ENCODE assay signal across 1 cellular context in genomic region chr10:127444155-127444554, GRCh38.
TF ChIP-seq lines count a peak whose summit lies in the region.

No MANE protein-coding gene starts in this region.

TF ChIP-seq in GM23338, 12 proteins besides CTCF, POLR2A, EP300 and RAD21 (continued from another document):
- TF ChIP-seq ZNF462 (CRISPR knock-in tag; IDR thresholded peaks at IDR 0.05): no peak
- no peak for TF ChIP-seq EZH2phosphoT487 (IDR thresholded peaks at IDR 0.05; ENCODE audit: unreplicated experiment)
- no peak for TF ChIP-seq POLR2AphosphoS5 (IDR thresholded peaks at IDR 0.05; ENCODE audit: low read depth)
